Comparison of ENCODE assay signal across 7 cellular contexts in the genomic region with DNA sequence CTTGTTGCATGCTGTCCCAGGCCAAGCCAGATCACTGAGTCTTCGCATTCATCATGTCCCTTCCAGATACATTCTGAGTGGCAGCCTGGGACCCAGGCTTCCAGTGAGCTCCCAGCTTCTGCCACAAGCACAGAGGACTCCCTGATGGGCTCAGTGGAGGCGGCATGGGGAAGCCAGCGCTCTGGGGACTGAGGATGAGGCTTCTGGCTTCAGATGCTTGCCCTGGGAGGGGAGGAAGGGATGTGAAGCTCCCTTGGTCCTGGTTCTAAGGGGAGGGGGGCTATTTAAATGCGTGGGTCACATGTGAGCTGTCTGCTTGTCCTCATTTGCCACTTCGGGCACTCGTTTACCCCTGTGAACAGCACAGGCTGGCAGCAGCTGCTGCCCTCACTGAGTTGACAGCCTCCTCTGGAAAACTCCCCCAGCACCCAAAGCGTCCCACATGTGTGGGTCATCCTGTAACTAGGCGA.
A peak's percentile ranks its signal among the peaks of the same experiment; 100 is the strongest.
DNase-seq lines count a peak whose midpoint lies in the region; ATAC-seq and TF ChIP-seq lines count a peak whose summit lies in the region.

No MANE protein-coding gene starts in this region.

- intact Hi-C loops in PC-3 (cut with micrococcal nuclease) (no loop called here), transverse colon (cut with DNase I; ENCODE audit: low total_unique reads) (no loop called here)

- H3K9me3 ChIP-seq in osteoblast (ENCODE audit: low read depth, low read length) (no peaks in the 10 kb centered on the region), PC-3 (ENCODE audit: low read length) (no peaks in the 10 kb centered on the region), transverse colon (no peaks in the 10 kb centered on the region)

- H3K27ac ChIP-seq in osteoblast (ENCODE audit: low read depth, low read length) (no peak overlapping the region), PC-3 (ENCODE audit: low read length) (no peak overlapping the region), transverse colon (no peak overlapping the region)

- TF ChIP-seq POLR2A in transverse colon (IDR thresholded peaks at IDR 0.05) = no peak

- CTCF ChIA-PET in PC-3 (lab: Charles Lee) = no interaction called here

- H3F3A ChIP-seq in PC-3 (ENCODE audit: low read length, unreplicated experiment) = no peaks in the 10 kb centered on the region

- H3K4me1 ChIP-seq in osteoblast (ENCODE audit: insufficient read depth, low read length) (peaks cover 36% of the 10 kb centered on the region), PC-3 (ENCODE audit: insufficient read depth, low read length) (no peaks in the 10 kb centered on the region), transverse colon (peaks cover 0 to 3% (median 0%) of the 10 kb centered on the region in 4 donors)

- no peaks in the 10 kb centered on the region for H3K9me2 ChIP-seq in PC-3 (replicated peaks; ENCODE audit: low read length)

- H3K79me2 ChIP-seq in osteoblast (ENCODE audit: insufficient read depth, low read length) (no peaks in the 10 kb centered on the region), PC-3 (ENCODE audit: low read length) (no peaks in the 10 kb centered on the region)

- ATAC-seq in GM19328 (IDR thresholded peaks at IDR 0.05; ENCODE audit: unreplicated experiment) (peak; percentile 45), HG02970 (IDR thresholded peaks at IDR 0.05; ENCODE audit: low FRiP score, unreplicated experiment) (peak; percentile 19), PC-3 (no peak)

- no peaks in the 10 kb centered on the region for H3K36me3 ChIP-seq in osteoblast (ENCODE audit: insufficient read depth, low read length)
- H3K36me3 ChIP-seq in PC-3 (ENCODE audit: low read depth, low read length) = no peaks in the 10 kb centered on the region
- H3K36me3 ChIP-seq in transverse colon = no peaks in the 10 kb centered on the region

- BruUV-seq in PC-3 (replicated peaks; lab: Mats Ljungman, UMichigan) = no TSS peak

- POLR2A ChIA-PET in PC-3 (lab: Charles Lee; ENCODE audit: unreplicated experiment) = no interaction called here

- no peak overlapping the region for H3K4me2 ChIP-seq in osteoblast (ENCODE audit: insufficient read depth, low read length)
- no peak overlapping the region for H3K4me2 ChIP-seq in PC-3 (ENCODE audit: low read length)

- 73 to 83% methylated on average over 1 to 8 of the region's 8 CpGs for WGBS in transverse colon (ENCODE audit: low coverage in 1 of 2), 2 donors

- H2AFZ ChIP-seq in osteoblast (ENCODE audit: low read length) = peak overlapping the region; percentile 4
- H2AFZ ChIP-seq in PC-3 (ENCODE audit: low read length) = no peak overlapping the region

- peak; percentile 37 for DNase-seq in activated CD4-positive, CD25-positive, alpha-beta regulatory T cell treated with anti-CD3 and anti-CD28 coated beads, Interleukin-2, amount 50 U/mL, for 72 hours
- DNase-seq in osteoblast (ENCODE audit: insufficient read length, low spot score, missing footprints) (no peak), DMS153 treated with DMSO at 0.1 percent for 48 hours (lab: John Stamatoyannopoulos, UW; ENCODE audit: unreplicated experiment) (no peak), PC-3 (no peak), transverse colon (no peak)

- in situ Hi-C loops in transverse colon (cut with MboI; ENCODE audit: low pct_ligation_motif_present in 1 of 4, low pct_unique_long_range_greater_than_20kb in 1 of 4, low sequenced_read_pairs in 3 of 4) = no loop called here

- TF ChIP-seq CTCF in osteoblast (IDR thresholded peaks at IDR 0.05; ENCODE audit: extremely low read depth, low read depth, low read length) = no peak
- no peak for TF ChIP-seq CTCF in PC-3 (conservative IDR thresholded peaks at IDR 0.05; ENCODE audit: low read depth, low read length)
- TF ChIP-seq CTCF in transverse colon (IDR thresholded peaks at IDR 0.05) = no peak

- no peaks in the 10 kb centered on the region for H3K27me3 ChIP-seq in osteoblast (ENCODE audit: insufficient read depth, low read length)
- H3K27me3 ChIP-seq in PC-3 (ENCODE audit: low read length) = no peaks in the 10 kb centered on the region
- H3K27me3 ChIP-seq in transverse colon = no peaks in the 10 kb centered on the region

- TF ChIP-seq EP300 in transverse colon (IDR thresholded peaks at IDR 0.05; ENCODE audit: low read depth) = no peak

- no peaks in the 10 kb centered on the region for H4K20me1 ChIP-seq in osteoblast (ENCODE audit: insufficient read depth, low read length)
- H4K20me1 ChIP-seq in PC-3 (ENCODE audit: low read length) = no peaks in the 10 kb centered on the region

- no peak overlapping the region for H3K4me3 ChIP-seq in osteoblast (ENCODE audit: insufficient read depth, low read length)
- no peak overlapping the region for H3K4me3 ChIP-seq in PC-3 (ENCODE audit: low read length)
- no peak overlapping the region for H3K4me3 ChIP-seq in transverse colon

- H3K9ac ChIP-seq in PC-3 (ENCODE audit: low read length) = no peak overlapping the region
